ENCODE assay signal across 8 cellular contexts in the genomic region with DNA sequence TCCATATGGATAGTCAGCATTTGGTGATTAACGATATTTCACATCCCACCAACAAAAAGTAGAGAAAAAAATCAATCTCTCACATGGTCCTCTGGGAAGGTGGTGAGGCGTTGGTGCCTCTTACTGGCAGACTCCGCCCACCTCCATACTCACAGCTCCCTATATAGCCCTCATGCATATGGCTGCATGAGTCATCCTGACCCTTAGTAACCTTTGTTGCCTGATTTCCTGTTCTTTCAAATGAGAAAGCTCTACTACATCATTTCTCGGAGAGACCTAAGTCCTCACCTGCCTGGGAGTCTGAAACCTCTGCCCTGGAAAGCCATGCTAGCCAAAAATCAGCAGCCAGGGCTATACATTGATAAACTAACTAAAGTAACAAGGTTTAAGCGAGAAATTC. TPM values are rescaled to one million over a fixed set of nuclear protein-coding genes. Genes with fewer than 3 reads are reported as not detected.
DNase-seq lines count a peak whose midpoint lies in the region; ATAC-seq and TF ChIP-seq lines count a peak whose summit lies in the region.

No MANE protein-coding gene starts in this region.

- in situ Hi-C loops in HAP-1 (cut with MboI; ENCODE audit: low sequenced_read_pairs), result no loop called here

- H3K27me3 Mint-ChIP-seq in WTC11 (ENCODE audit: low read depth), result no peaks in the 10 kb centered on the region

- H3K27me3 ChIP-seq in HAP-1 (ENCODE audit: low read depth) (no peaks in the 10 kb centered on the region), MG63 (no peaks in the 10 kb centered on the region)

- H3K4me3 ChIP-seq in HAP-1 (no peak overlapping the region), MG63 (no peak overlapping the region), epithelial cell of esophagus (ENCODE audit: low read length) (no peak overlapping the region)

- H3K4me1 Mint-ChIP-seq in WTC11, result peaks cover 40% of the 10 kb centered on the region

- H3K36me3 Mint-ChIP-seq in WTC11, result no peaks in the 10 kb centered on the region

- H3K27ac Mint-ChIP-seq in WTC11, result peak overlapping the region; percentile 90; the same call in 1 of the 2 replicates

- H3K9me3 Mint-ChIP-seq in WTC11, result no peaks in the 10 kb centered on the region

- peaks cover 7% of the 10 kb centered on the region for H3K4me1 ChIP-seq in HAP-1

- POLR2A ChIA-PET in WTC11 (lab: Charles Lee), result interaction anchor here (0.6 to 2.1 kb wide), 8 partner anchors 11 to 284 kb away, joined by 3 to 17 read pairs (median 6); a partner anchor contains a TSS

- ATAC-seq in WTC11, result peak; percentile 99

- DNase-seq in ELF-1 (ENCODE audit: low read depth, low spot score), result peak; percentile 60
- peak; percentile 44 to 50 for DNase-seq in HAP-1 (ENCODE audit: low spot score in 2 of 2)
- peak; percentile 69 for DNase-seq in MG63
- DNase-seq in WTC11 (ENCODE audit: low spot score), result peak; percentile 56
- DNase-seq in epithelial cell of esophagus (ENCODE audit: low read depth), result peak; percentile 93
- DNase-seq in stimulated activated CD4-positive, alpha-beta T cell treated with anti-CD3 and anti-CD28 coated beads, Interleukin-2, amount 100 ng/mL, for 24 hours, result peak; percentile 49 to 66
- DNase-seq in epidermal melanocyte (ENCODE audit: insufficient read length, low spot score), result no peak
- DNase-seq in T1000 (lab: John Stamatoyannopoulos, UW), result no peak

- TF ChIP-seq CTCF in WTC11 (IDR thresholded peaks at IDR 0.05) (no peak), epithelial cell of esophagus (IDR thresholded peaks at IDR 0.05; ENCODE audit: insufficient read depth, low read depth, low read length, missing control alignments) (no peak)

- H3K36me3 ChIP-seq in HAP-1 (replicated peaks) (no peaks in the 10 kb centered on the region), MG63 (no peaks in the 10 kb centered on the region)

- peak overlapping the region; percentile 27; the same call in 1 of the 2 replicates for H3K4me3 Mint-ChIP-seq in WTC11

- no peaks in the 10 kb centered on the region for H3K9me3 ChIP-seq in HAP-1
- no peaks in the 10 kb centered on the region for H3K9me3 ChIP-seq in MG63

- CTCF ChIA-PET in WTC11 (lab: Charles Lee), result interaction anchor here (1.0 to 1.4 kb wide), 4 partner anchors 33 to 98 kb away, joined by 3 to 9 read pairs (median 6); no protein-coding TSS in a partner anchor

TF ChIP-seq in WTC11, 78 proteins besides CTCF, POLR2A, EP300 and RAD21:
- TF ChIP-seq NR2C2 (CRISPR knock-in tag; IDR thresholded peaks at IDR 0.05), result no peak
- 0 out of 2 replicates have a peak, but pooled peaks have one; percentile 27 for TF ChIP-seq GABPB1 (CRISPR knock-in tag; IDR thresholded peaks at IDR 0.05)

RNA-seq across cellular contexts. Expression of a gene that starts 33.3 kb away (rescaled TPM):
- total RNA-seq in MG63 (2014; rRNA removed; shearing (Covaris generic); ENCODE audit: low replicate concordance), result 2.4 and 2.9 TPM in 2 replicates
- total RNA-seq in WTC11 (2021), result 4.6 to 7.8 TPM (median 5.8 TPM) in 3 replicates

Comparison
In these comparisons a context has a peak if more than half of its experiments do, and no peak if none do; other contexts are left out.
1. DNase-seq: peak in ELF-1 (single experiment), HAP-1 (2 of 2), MG63 (single experiment), WTC11 (single experiment), epithelial cell of esophagus (single experiment) and stimulated activated CD4-positive, alpha-beta T cell treated with anti-CD3 and anti-CD28 coated beads, Interleukin-2, amount 100 ng/mL, for 24 hours (2 of 2); none in epidermal melanocyte (single experiment) and T1000 (single experiment).